ENCODE assay signal across 19 cellular contexts in the genomic region with DNA sequence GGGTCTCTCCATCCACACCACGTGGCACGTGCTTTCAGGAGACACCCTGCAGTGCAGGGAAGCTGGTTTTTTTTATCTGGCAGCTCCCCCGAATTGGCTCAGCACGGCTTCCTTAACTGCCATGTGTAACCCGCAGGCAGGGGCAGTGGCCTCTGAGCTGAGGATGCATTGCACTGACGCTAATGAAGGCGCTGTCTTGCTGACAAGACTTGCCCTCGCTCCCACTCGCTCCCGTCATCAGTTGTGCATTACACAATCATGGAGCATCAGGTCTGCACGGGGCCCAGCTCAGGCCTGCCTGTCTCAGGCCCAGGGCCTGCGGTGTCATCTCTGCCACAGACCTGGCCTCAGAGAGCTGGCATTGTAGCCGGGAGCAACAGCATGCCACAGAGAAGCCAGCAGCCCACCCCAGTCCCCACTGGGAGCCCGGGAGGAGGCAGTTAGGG.
"Had no signal": no experiment of that assay in that cellular context is flagged by ENCODE, and none has a peak within 500 bp of the region (broad histone marks: within the 10 kb centered on the region; RNA-seq: fewer than 3 reads in every experiment).

No MANE protein-coding gene starts in this region.

- H3K36me3 Mint-ChIP-seq: memory B cell had no signal

- H3K27me3 ChIP-seq: dorsolateral prefrontal cortex, foreskin keratinocyte, pancreas had no signal

- H3K4me3 Mint-ChIP-seq: central memory CD8-positive, alpha-beta T cell; immature natural killer cell; memory B cell; mesothelial cell of epicardium; nephron progenitor cell had no signal

- H3K9me3 ChIP-seq: pancreas, prostate gland had no signal

- ATAC-seq: foreskin keratinocyte, left cardiac atrium, pancreas, sciatic nerve had no signal

- H3K4me1 Mint-ChIP-seq: central memory CD8-positive, alpha-beta T cell; immature natural killer cell; memory B cell; mesothelial cell of epicardium had no signal

- H3K27ac Mint-ChIP-seq: immature natural killer cell, memory B cell, mesothelial cell of epicardium, nephron progenitor cell had no signal

- H3K4me3 ChIP-seq: dorsolateral prefrontal cortex, esophagus muscularis mucosa, left ventricle myocardium inferior, lower lobe of right lung, pancreas, prostate gland had no signal

- DNase-seq: cortex of kidney; dorsolateral prefrontal cortex; effector CD8-positive, alpha-beta T cell; foreskin keratinocyte; immature natural killer cell; left cardiac atrium; left ventricle myocardium inferior; lower lobe of right lung; nephron progenitor cell; stimulated activated CD4-positive, alpha-beta T cell treated with anti-CD3 and anti-CD28 coated beads, Interleukin-2, amount 100 ng/mL, for 24 hours; stimulated activated naive CD4-positive, alpha-beta T cell treated with Interleukin-2 at 50 U/mL for 16 hours; trophoblast cell had no signal

- H3K27ac ChIP-seq: dorsolateral prefrontal cortex, esophagus muscularis mucosa, foreskin keratinocyte, left ventricle myocardium inferior, lower lobe of right lung, pancreas, prostate gland had no signal

- H3K4me1 ChIP-seq: esophagus muscularis mucosa, foreskin keratinocyte, left ventricle myocardium inferior, lower lobe of right lung, pancreas, prostate gland had no signal

- H3K36me3 ChIP-seq: esophagus muscularis mucosa, left ventricle myocardium inferior, lower lobe of right lung, pancreas, prostate gland had no signal
